ENCODE assay signal across 1 cellular context in the genomic region with DNA sequence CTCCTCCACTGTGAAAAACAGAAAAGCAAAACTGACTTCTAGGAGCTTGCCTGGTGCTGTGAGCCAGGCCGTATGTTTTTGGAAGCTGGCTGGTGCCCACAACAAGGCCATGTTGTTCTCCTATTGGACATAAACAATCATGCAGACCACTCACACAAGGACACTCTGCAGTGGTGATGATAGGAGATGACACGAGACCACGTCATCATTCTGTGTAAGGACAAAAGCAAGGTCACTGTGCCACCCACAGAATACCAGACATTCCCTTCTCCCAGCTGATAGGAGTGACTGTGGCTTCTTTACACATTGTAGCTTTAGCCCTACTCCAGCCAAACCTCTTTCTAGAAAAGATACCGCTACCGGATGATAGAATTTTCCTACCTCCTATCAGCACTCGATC.
TF ChIP-seq lines count a peak whose summit lies in the region.

No MANE protein-coding gene starts in this region.

TF ChIP-seq in H1, 55 proteins besides CTCF, POLR2A, EP300 and RAD21:
- TF ChIP-seq TAF1 (IDR thresholded peaks at IDR 0.05; ENCODE audit: low read depth, low read length) (no peak), TAF7 (optimal IDR thresholded peaks at IDR 0.05; ENCODE audit: borderline replicate concordance, low read depth, low read length) (no peak), EGR1 (IDR thresholded peaks at IDR 0.05; ENCODE audit: borderline replicate concordance, low read depth, low read length) (no peak), TBP (IDR thresholded peaks at IDR 0.05; ENCODE audit: low read depth, low read length) (no peak), CHD2 (IDR thresholded peaks at IDR 0.05; ENCODE audit: low read length) (no peak), SAP30 (IDR thresholded peaks at IDR 0.05; ENCODE audit: insufficient read depth, insufficient replicate concordance, low read length) (no peak), KDM1A (IDR thresholded peaks at IDR 0.05; ENCODE audit: borderline replicate concordance, low read length) (no peak), KDM5A (IDR thresholded peaks at IDR 0.05; ENCODE audit: low read length) (no peak), RBBP5 (IDR thresholded peaks at IDR 0.05; ENCODE audit: borderline replicate concordance, low read depth, low read length) (no peak), ZNF274 (IDR thresholded peaks at IDR 0.05; ENCODE audit: borderline replicate concordance, extremely low read depth, low read length) (no peak), GTF2F1 (IDR thresholded peaks at IDR 0.05; ENCODE audit: borderline replicate concordance, low read depth, low read length) (no peak), HDAC2 (IDR thresholded peaks at IDR 0.05; ENCODE audit: borderline replicate concordance in 1 of 2, low read depth in 2 of 2, low read length in 2 of 2) (no peak), JUN (IDR thresholded peaks at IDR 0.05; ENCODE audit: low read depth, low read length) (no peak)
- TF ChIP-seq, protein P1, sequence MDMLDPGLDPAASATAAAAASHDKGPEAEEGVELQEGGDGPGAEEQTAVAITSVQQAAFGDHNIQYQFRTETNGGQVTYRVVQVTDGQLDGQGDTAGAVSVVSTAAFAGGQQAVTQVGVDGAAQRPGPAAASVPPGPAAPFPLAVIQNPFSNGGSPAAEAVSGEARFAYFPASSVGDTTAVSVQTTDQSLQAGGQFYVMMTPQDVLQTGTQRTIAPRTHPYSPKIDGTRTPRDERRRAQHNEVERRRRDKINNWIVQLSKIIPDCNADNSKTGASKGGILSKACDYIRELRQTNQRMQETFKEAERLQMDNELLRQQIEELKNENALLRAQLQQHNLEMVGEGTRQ (IDR thresholded peaks at IDR 0.05; ENCODE audit: low read length) = no peak
- TF ChIP-seq, protein P2, sequence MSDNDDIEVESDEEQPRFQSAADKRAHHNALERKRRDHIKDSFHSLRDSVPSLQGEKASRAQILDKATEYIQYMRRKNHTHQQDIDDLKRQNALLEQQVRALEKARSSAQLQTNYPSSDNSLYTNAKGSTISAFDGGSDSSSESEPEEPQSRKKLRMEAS (IDR thresholded peaks at IDR 0.05) = no peak
- TF ChIP-seq, protein P3, sequence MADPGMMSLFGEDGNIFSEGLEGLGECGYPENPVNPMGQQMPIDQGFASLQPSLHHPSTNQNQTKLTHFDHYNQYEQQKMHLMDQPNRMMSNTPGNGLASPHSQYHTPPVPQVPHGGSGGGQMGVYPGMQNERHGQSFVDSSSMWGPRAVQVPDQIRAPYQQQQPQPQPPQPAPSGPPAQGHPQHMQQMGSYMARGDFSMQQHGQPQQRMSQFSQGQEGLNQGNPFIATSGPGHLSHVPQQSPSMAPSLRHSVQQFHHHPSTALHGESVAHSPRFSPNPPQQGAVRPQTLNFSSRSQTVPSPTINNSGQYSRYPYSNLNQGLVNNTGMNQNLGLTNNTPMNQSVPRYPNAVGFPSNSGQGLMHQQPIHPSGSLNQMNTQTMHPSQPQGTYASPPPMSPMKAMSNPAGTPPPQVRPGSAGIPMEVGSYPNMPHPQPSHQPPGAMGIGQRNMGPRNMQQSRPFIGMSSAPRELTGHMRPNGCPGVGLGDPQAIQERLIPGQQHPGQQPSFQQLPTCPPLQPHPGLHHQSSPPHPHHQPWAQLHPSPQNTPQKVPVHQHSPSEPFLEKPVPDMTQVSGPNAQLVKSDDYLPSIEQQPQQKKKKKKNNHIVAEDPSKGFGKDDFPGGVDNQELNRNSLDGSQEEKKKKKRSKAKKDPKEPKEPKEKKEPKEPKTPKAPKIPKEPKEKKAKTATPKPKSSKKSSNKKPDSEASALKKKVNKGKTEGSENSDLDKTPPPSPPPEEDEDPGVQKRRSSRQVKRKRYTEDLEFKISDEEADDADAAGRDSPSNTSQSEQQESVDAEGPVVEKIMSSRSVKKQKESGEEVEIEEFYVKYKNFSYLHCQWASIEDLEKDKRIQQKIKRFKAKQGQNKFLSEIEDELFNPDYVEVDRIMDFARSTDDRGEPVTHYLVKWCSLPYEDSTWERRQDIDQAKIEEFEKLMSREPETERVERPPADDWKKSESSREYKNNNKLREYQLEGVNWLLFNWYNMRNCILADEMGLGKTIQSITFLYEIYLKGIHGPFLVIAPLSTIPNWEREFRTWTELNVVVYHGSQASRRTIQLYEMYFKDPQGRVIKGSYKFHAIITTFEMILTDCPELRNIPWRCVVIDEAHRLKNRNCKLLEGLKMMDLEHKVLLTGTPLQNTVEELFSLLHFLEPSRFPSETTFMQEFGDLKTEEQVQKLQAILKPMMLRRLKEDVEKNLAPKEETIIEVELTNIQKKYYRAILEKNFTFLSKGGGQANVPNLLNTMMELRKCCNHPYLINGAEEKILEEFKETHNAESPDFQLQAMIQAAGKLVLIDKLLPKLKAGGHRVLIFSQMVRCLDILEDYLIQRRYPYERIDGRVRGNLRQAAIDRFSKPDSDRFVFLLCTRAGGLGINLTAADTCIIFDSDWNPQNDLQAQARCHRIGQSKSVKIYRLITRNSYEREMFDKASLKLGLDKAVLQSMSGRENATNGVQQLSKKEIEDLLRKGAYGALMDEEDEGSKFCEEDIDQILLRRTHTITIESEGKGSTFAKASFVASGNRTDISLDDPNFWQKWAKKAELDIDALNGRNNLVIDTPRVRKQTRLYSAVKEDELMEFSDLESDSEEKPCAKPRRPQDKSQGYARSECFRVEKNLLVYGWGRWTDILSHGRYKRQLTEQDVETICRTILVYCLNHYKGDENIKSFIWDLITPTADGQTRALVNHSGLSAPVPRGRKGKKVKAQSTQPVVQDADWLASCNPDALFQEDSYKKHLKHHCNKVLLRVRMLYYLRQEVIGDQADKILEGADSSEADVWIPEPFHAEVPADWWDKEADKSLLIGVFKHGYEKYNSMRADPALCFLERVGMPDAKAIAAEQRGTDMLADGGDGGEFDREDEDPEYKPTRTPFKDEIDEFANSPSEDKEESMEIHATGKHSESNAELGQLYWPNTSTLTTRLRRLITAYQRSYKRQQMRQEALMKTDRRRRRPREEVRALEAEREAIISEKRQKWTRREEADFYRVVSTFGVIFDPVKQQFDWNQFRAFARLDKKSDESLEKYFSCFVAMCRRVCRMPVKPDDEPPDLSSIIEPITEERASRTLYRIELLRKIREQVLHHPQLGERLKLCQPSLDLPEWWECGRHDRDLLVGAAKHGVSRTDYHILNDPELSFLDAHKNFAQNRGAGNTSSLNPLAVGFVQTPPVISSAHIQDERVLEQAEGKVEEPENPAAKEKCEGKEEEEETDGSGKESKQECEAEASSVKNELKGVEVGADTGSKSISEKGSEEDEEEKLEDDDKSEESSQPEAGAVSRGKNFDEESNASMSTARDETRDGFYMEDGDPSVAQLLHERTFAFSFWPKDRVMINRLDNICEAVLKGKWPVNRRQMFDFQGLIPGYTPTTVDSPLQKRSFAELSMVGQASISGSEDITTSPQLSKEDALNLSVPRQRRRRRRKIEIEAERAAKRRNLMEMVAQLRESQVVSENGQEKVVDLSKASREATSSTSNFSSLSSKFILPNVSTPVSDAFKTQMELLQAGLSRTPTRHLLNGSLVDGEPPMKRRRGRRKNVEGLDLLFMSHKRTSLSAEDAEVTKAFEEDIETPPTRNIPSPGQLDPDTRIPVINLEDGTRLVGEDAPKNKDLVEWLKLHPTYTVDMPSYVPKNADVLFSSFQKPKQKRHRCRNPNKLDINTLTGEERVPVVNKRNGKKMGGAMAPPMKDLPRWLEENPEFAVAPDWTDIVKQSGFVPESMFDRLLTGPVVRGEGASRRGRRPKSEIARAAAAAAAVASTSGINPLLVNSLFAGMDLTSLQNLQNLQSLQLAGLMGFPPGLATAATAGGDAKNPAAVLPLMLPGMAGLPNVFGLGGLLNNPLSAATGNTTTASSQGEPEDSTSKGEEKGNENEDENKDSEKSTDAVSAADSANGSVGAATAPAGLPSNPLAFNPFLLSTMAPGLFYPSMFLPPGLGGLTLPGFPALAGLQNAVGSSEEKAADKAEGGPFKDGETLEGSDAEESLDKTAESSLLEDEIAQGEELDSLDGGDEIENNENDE (IDR thresholded peaks at IDR 0.05; ENCODE audit: insufficient replicate concordance, low read length) = no peak
- TF ChIP-seq, protein P4, sequence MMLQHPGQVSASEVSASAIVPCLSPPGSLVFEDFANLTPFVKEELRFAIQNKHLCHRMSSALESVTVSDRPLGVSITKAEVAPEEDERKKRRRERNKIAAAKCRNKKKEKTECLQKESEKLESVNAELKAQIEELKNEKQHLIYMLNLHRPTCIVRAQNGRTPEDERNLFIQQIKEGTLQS (IDR thresholded peaks at IDR 0.05; ENCODE audit: insufficient read depth, low read depth, low read length) = no peak
- TF ChIP-seq, protein P5, sequence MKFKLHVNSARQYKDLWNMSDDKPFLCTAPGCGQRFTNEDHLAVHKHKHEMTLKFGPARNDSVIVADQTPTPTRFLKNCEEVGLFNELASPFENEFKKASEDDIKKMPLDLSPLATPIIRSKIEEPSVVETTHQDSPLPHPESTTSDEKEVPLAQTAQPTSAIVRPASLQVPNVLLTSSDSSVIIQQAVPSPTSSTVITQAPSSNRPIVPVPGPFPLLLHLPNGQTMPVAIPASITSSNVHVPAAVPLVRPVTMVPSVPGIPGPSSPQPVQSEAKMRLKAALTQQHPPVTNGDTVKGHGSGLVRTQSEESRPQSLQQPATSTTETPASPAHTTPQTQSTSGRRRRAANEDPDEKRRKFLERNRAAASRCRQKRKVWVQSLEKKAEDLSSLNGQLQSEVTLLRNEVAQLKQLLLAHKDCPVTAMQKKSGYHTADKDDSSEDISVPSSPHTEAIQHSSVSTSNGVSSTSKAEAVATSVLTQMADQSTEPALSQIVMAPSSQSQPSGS (IDR thresholded peaks at IDR 0.05; ENCODE audit: low read length) = no peak
